ENCODE assay signal across 42 cellular contexts in genomic region chr17:44648963-44649362, GRCh38. TPM values are rescaled to one million over a fixed set of nuclear protein-coding genes. Genes with fewer than 3 reads are reported as not detected.
"Had no signal": no experiment of that assay in that cellular context is flagged by ENCODE, and none has a peak within 500 bp of the region (broad histone marks: within the 10 kb centered on the region; RNA-seq: fewer than 3 reads in every experiment).

No MANE protein-coding gene starts in this region.

- H3K27ac Mint-ChIP-seq: activated naive CD4-positive, alpha-beta T cell treated with anti-CD3 and anti-CD28 coated beads for 36 hours; activated naive CD4-positive, alpha-beta T cell treated with anti-CD3 and anti-CD28 coated beads, Interleukin-2, amount 10 ng/mL, durations not matched to agents 7 days and 5 days; activated naive CD4-positive, alpha-beta T cell treated with anti-CD3 and anti-CD28 coated beads, Interleukin-2, amount 50 U/mL, for 24 hours; activated naive CD4-positive, alpha-beta T cell treated with anti-CD3 and anti-CD28 coated beads, Interleukin-2, amount 50 U/mL, for 72 hours; activated naive CD8-positive, alpha-beta T cell; activated naive CD8-positive, alpha-beta T cell treated with anti-CD3 and anti-CD28 coated beads for 36 hours; activated naive CD8-positive, alpha-beta T cell treated with anti-CD3 and anti-CD28 coated beads, Interleukin-2, amount 10 ng/mL, durations not matched to agents 7 days and 5 days; activated naive CD8-positive, alpha-beta T cell treated with anti-CD3 and anti-CD28 coated beads, Interleukin-2, amount 50 U/mL, for 24 hours; activated T-cell treated with anti-CD3 and anti-CD28 coated beads, Interleukin-2, amount 50 U/mL, for 24 hours; activated T-cell treated with anti-CD3 and anti-CD28 coated beads, Interleukin-2, amount 50 U/mL, for 72 hours; activated T-helper 1 cell treated with anti-CD3 and anti-CD28 coated beads, Interleukin-12 subunit alpha, Interleukin-12 subunit beta, Interleukin-2, Interleukin-4 antibody, amounts not matched to agents 30 ng/mL and 10 ng/mL and 1 ng/mL, durations not matched to agents 14 hours and 24 hours and 36 hours; activated T-helper 17 cell treated with anti-CD3 and anti-CD28 coated beads, Interleukin-2, amount 50 U/mL, for 72 hours; activated T-helper 2 cell treated with anti-CD3 and anti-CD28 coated beads, Interferon-gamma antibody, Interleukin-2, Interleukin-4, amounts not matched to agents 10 μg/mL and 5 μg/mL and 100 μg/mL, durations not matched to agents 14 hours and 24 hours and 36 hours had no signal

- H3K4me1 ChIP-seq: adrenal gland, ascending aorta, body of pancreas, breast epithelium had no signal

- H3K4me3 Mint-ChIP-seq: activated naive CD4-positive, alpha-beta T cell treated with anti-CD3 and anti-CD28 coated beads for 36 hours; activated naive CD4-positive, alpha-beta T cell treated with anti-CD3 and anti-CD28 coated beads, Interleukin-2, amount 10 ng/mL, durations not matched to agents 7 days and 5 days; activated naive CD4-positive, alpha-beta T cell treated with anti-CD3 and anti-CD28 coated beads, Interleukin-2, amount 50 U/mL, for 24 hours; activated naive CD8-positive, alpha-beta T cell; activated naive CD8-positive, alpha-beta T cell treated with anti-CD3 and anti-CD28 coated beads for 36 hours; activated naive CD8-positive, alpha-beta T cell treated with anti-CD3 and anti-CD28 coated beads, Interleukin-2, amount 10 ng/mL, durations not matched to agents 7 days and 5 days; activated naive CD8-positive, alpha-beta T cell treated with anti-CD3 and anti-CD28 coated beads, Interleukin-2, amount 50 U/mL, for 24 hours; activated T-cell treated with anti-CD3 and anti-CD28 coated beads, Interleukin-2, amount 50 U/mL, for 24 hours; activated T-cell treated with anti-CD3 and anti-CD28 coated beads, Interleukin-2, amount 50 U/mL, for 4 hours; activated T-cell treated with anti-CD3 and anti-CD28 coated beads, Interleukin-2, amount 50 U/mL, for 72 hours; activated T-helper 1 cell treated with anti-CD3 and anti-CD28 coated beads, Interleukin-12 subunit alpha, Interleukin-12 subunit beta, Interleukin-2, Interleukin-4 antibody, amounts not matched to agents 30 ng/mL and 10 ng/mL and 1 ng/mL, durations not matched to agents 14 hours and 24 hours and 36 hours; activated T-helper 17 cell treated with anti-CD3 and anti-CD28 coated beads, Interleukin-2, amount 50 U/mL, for 72 hours; brain; central memory CD8-positive, alpha-beta T cell had no signal

- FAIRE-seq: astrocyte, bronchial epithelial cell had no signal

- H3K36me3 Mint-ChIP-seq: activated naive CD4-positive, alpha-beta T cell treated with anti-CD3 and anti-CD28 coated beads, Interleukin-2, amount 10 ng/mL, durations not matched to agents 7 days and 5 days; activated naive CD4-positive, alpha-beta T cell treated with anti-CD3 and anti-CD28 coated beads, Interleukin-2, amount 50 U/mL, for 24 hours; activated naive CD4-positive, alpha-beta T cell treated with anti-CD3 and anti-CD28 coated beads, Interleukin-2, amount 50 U/mL, for 72 hours; activated naive CD8-positive, alpha-beta T cell; activated naive CD8-positive, alpha-beta T cell treated with anti-CD3 and anti-CD28 coated beads for 36 hours; activated naive CD8-positive, alpha-beta T cell treated with anti-CD3 and anti-CD28 coated beads, Interleukin-2, amount 10 ng/mL, durations not matched to agents 7 days and 5 days; brain had no signal

- H3K27ac ChIP-seq: adrenal gland, ascending aorta, body of pancreas, brain microvascular endothelial cell, breast epithelium, cardiac muscle cell had no signal

- H3K4me3 ChIP-seq: adrenal gland, ascending aorta, body of pancreas, breast epithelium, cardiac muscle cell had no signal

- H3K9me3 ChIP-seq: adrenal gland, ascending aorta, body of pancreas, breast epithelium had no signal

- ATAC-seq: activated naive CD4-positive, alpha-beta T cell treated with anti-CD3 and anti-CD28 coated beads, Interleukin-2, amount 50 U/mL, for 72 hours; activated naive CD8-positive, alpha-beta T cell treated with anti-CD3 and anti-CD28 coated beads, Interleukin-2, amount 50 U/mL, for 24 hours; activated T-cell treated with anti-CD3 and anti-CD28 coated beads, Interleukin-2, amount 50 U/mL, for 4 hours; activated T-cell treated with anti-CD3 and anti-CD28 coated beads, Interleukin-2, amount 50 U/mL, for 72 hours; activated T-helper 17 cell treated with anti-CD3 and anti-CD28 coated beads, Interleukin-2, amount 50 U/mL, for 72 hours; body of pancreas had no signal

- DNase-seq: activated effector memory CD4-positive, alpha-beta T cell treated with anti-CD3 and anti-CD28 coated beads, Interleukin-2, amount 50 U/mL, for 16 hours; activated effector memory CD4-positive, alpha-beta T cell treated with Interleukin-2 at 50 U/mL for 16 hours; activated gamma-delta T cell; activated gamma-delta T cell treated with Interleukin-2 at 50 U/mL for 16 hours; activated naive CD4-positive, alpha-beta T cell; activated naive CD4-positive, alpha-beta T cell treated with anti-CD3 and anti-CD28 coated beads for 36 hours; activated naive CD4-positive, alpha-beta T cell treated with anti-CD3 and anti-CD28 coated beads, Interleukin-2, amount 10 ng/mL, durations not matched to agents 7 days and 5 days; activated naive CD4-positive, alpha-beta T cell treated with anti-CD3 and anti-CD28 coated beads, Interleukin-2, amount 50 U/mL, for 16 hours; activated naive CD4-positive, alpha-beta T cell treated with Interleukin-2 at 50 U/mL for 16 hours; activated naive CD8-positive, alpha-beta T cell treated with anti-CD3 and anti-CD28 coated beads for 36 hours; activated naive CD8-positive, alpha-beta T cell treated with anti-CD3 and anti-CD28 coated beads, Interleukin-2, amount 10 ng/mL, durations not matched to agents 7 days and 5 days; activated naive CD8-positive, alpha-beta T cell treated with anti-CD3 and anti-CD28 coated beads, Interleukin-2, amount 50 U/mL, for 24 hours; activated T-cell treated with anti-CD3 and anti-CD28 coated beads, Interleukin-2, amount 50 U/mL, for 1 hour; activated T-cell treated with anti-CD3 and anti-CD28 coated beads, Interleukin-2, amount 50 U/mL, for 24 hours; activated T-cell treated with anti-CD3 and anti-CD28 coated beads, Interleukin-2, amount 50 U/mL, for 4 hours; activated T-cell treated with anti-CD3 and anti-CD28 coated beads, Interleukin-2, amount 50 U/mL, for 48 hours; activated T-cell treated with anti-CD3 and anti-CD28 coated beads, Interleukin-2, amount 50 U/mL, for 72 hours; adrenal gland; amniotic stem cell; amygdala; anterior cingulate cortex; aorta; body of pancreas; brain microvascular endothelial cell; caudate nucleus; central memory CD4-positive, alpha-beta T cell; cerebellar nuclear complex had no signal

- H3K4me1 Mint-ChIP-seq: activated naive CD4-positive, alpha-beta T cell treated with anti-CD3 and anti-CD28 coated beads, Interleukin-2, amount 10 ng/mL, durations not matched to agents 7 days and 5 days; activated naive CD4-positive, alpha-beta T cell treated with anti-CD3 and anti-CD28 coated beads, Interleukin-2, amount 50 U/mL, for 24 hours; activated naive CD8-positive, alpha-beta T cell treated with anti-CD3 and anti-CD28 coated beads for 36 hours; activated naive CD8-positive, alpha-beta T cell treated with anti-CD3 and anti-CD28 coated beads, Interleukin-2, amount 10 ng/mL, durations not matched to agents 7 days and 5 days; activated naive CD8-positive, alpha-beta T cell treated with anti-CD3 and anti-CD28 coated beads, Interleukin-2, amount 50 U/mL, for 24 hours; activated T-helper 17 cell treated with anti-CD3 and anti-CD28 coated beads, Interleukin-2, amount 50 U/mL, for 72 hours; brain; central memory CD8-positive, alpha-beta T cell had no signal

- H3K27me3 ChIP-seq: adrenal gland, ascending aorta, body of pancreas, brain microvascular endothelial cell had no signal

- H3K9me3 Mint-ChIP-seq: activated naive CD4-positive, alpha-beta T cell treated with anti-CD3 and anti-CD28 coated beads for 36 hours; activated naive CD4-positive, alpha-beta T cell treated with anti-CD3 and anti-CD28 coated beads, Interleukin-2, amount 10 ng/mL, durations not matched to agents 7 days and 5 days; activated naive CD4-positive, alpha-beta T cell treated with anti-CD3 and anti-CD28 coated beads, Interleukin-2, amount 50 U/mL, for 24 hours; activated naive CD4-positive, alpha-beta T cell treated with anti-CD3 and anti-CD28 coated beads, Interleukin-2, amount 50 U/mL, for 72 hours; activated naive CD8-positive, alpha-beta T cell treated with anti-CD3 and anti-CD28 coated beads for 36 hours; activated naive CD8-positive, alpha-beta T cell treated with anti-CD3 and anti-CD28 coated beads, Interleukin-2, amount 10 ng/mL, durations not matched to agents 7 days and 5 days; activated naive CD8-positive, alpha-beta T cell treated with anti-CD3 and anti-CD28 coated beads, Interleukin-2, amount 50 U/mL, for 24 hours; activated T-cell treated with anti-CD3 and anti-CD28 coated beads, Interleukin-2, amount 50 U/mL, for 24 hours; activated T-cell treated with anti-CD3 and anti-CD28 coated beads, Interleukin-2, amount 50 U/mL, for 4 hours; activated T-cell treated with anti-CD3 and anti-CD28 coated beads, Interleukin-2, amount 50 U/mL, for 72 hours; activated T-helper 1 cell treated with anti-CD3 and anti-CD28 coated beads, Interleukin-12 subunit alpha, Interleukin-12 subunit beta, Interleukin-2, Interleukin-4 antibody, amounts not matched to agents 30 ng/mL and 10 ng/mL and 1 ng/mL, durations not matched to agents 14 hours and 24 hours and 36 hours; activated T-helper 17 cell treated with anti-CD3 and anti-CD28 coated beads, Interleukin-2, amount 50 U/mL, for 72 hours; activated T-helper 2 cell treated with anti-CD3 and anti-CD28 coated beads, Interferon-gamma antibody, Interleukin-2, Interleukin-4, amounts not matched to agents 10 μg/mL and 5 μg/mL and 100 μg/mL, durations not matched to agents 14 hours and 24 hours and 36 hours; central memory CD8-positive, alpha-beta T cell had no signal

- H3K36me3 ChIP-seq: adrenal gland, ascending aorta, brain microvascular endothelial cell, breast epithelium, cardiac muscle cell had no signal

RNA-seq across cellular contexts. Expression of gene MEIOC, which starts 7.3 kb away (rescaled TPM):
- total RNA-seq: activated naive CD8-positive, alpha-beta T cell treated with anti-CD3 and anti-CD28 coated beads, Interleukin-2, amount 10 ng/mL, durations not matched to agents 7 days and 5 days; adrenal gland; aorta; ascending aorta; body of pancreas; bronchial epithelial cell; cardiac septum; cerebellum had no signal
- polyA plus RNA-seq: aorta had no signal
